Comparison of ENCODE assay signal across 1 cellular context in the genomic region with DNA sequence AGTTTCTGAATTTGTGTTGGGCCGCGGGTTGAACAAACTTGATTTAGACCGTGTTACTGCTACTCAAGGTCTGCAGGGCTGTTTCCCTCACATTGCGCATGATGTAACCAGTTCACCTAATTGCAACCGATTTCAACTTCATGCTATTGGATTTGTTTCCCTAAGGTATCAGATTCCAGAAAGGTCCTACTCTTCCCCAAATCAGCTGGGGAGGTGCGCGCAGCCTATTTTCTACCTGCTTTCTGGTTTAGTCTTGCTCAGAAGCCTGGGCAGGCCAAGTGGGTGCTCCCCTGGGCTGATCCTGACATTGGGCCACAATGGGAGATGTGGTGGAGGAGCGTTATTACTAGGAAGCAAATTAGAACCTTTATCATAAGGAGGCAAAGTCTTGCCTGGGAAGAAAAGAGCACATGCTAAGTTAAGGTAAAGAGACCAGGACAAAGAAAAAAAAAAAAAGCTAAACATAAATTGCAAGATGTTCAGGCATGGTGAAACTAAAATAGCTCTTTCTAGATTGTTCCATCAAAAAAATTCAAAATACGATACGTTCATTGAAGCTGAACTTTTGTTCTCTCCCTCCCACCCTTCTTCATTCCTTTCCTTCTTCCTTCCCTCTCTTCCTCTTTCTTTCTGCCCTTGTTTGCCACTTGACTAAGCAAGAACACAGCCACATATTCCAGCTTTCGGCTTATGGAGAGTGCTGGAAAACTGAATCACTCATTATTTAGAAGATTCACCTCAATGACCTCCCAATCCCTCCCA.
TF ChIP-seq lines count a peak whose summit lies in the region.

No MANE protein-coding gene starts in this region.

TF ChIP-seq in H1, 55 proteins besides CTCF, POLR2A, EP300 and RAD21:
- TF ChIP-seq TAF1 (IDR thresholded peaks at IDR 0.05; ENCODE audit: low read depth, low read length), result no peak
- no peak for TF ChIP-seq CTBP2 (IDR thresholded peaks at IDR 0.05; ENCODE audit: borderline replicate concordance, insufficient read depth, insufficient read length, low read length)
- no peak for TF ChIP-seq SRF (IDR thresholded peaks at IDR 0.05; ENCODE audit: low read depth, low read length)
- no peak for TF ChIP-seq NANOG (IDR thresholded peaks at IDR 0.05; ENCODE audit: insufficient read depth, low read depth, low read length, poor library complexity, severe bottlenecking)
- no peak for TF ChIP-seq GABPA (IDR thresholded peaks at IDR 0.05; ENCODE audit: borderline replicate concordance, insufficient read depth, low read length)
- TF ChIP-seq POU5F1 (IDR thresholded peaks at IDR 0.05; ENCODE audit: low read depth, low read length), result no peak
- no peak for TF ChIP-seq GTF2F1 (IDR thresholded peaks at IDR 0.05; ENCODE audit: borderline replicate concordance, low read depth, low read length)
- TF ChIP-seq BRCA1 (IDR thresholded peaks at IDR 0.05; ENCODE audit: low read depth, low read length), result no peak
- TF ChIP-seq TEAD4 (IDR thresholded peaks at IDR 0.05; ENCODE audit: low read depth, low read length), result no peak
- no peak for TF ChIP-seq E2F6 (IDR thresholded peaks at IDR 0.05)
- no peak for TF ChIP-seq SIX5 (IDR thresholded peaks at IDR 0.05; ENCODE audit: low read depth, low read length)
- TF ChIP-seq SIRT6 (IDR thresholded peaks at IDR 0.05; ENCODE audit: low read length), result no peak
- TF ChIP-seq USF2 (IDR thresholded peaks at IDR 0.05; ENCODE audit: low read length), result no peak
- no peak for TF ChIP-seq CHD2 (IDR thresholded peaks at IDR 0.05; ENCODE audit: low read length)
- TF ChIP-seq RFX5 (IDR thresholded peaks at IDR 0.05; ENCODE audit: borderline replicate concordance, low read depth, low read length), result no peak
- TF ChIP-seq CBX8 (IDR thresholded peaks at IDR 0.05; ENCODE audit: borderline replicate concordance, low read depth, low read length), result no peak
